ENCODE assay signal across 8 cellular contexts in genomic region chr6:43667245-43668150, GRCh38. TPM values are rescaled to one million over a fixed set of nuclear protein-coding genes. Genes with fewer than 3 reads are reported as not detected.
DNase-seq lines count a peak whose midpoint lies in the region; ATAC-seq, FAIRE-seq and TF ChIP-seq lines count a peak whose summit lies in the region.

No MANE protein-coding gene starts in this region.

- no peaks in the 10 kb centered on the region for H3K9me3 Mint-ChIP-seq in CD4-positive, alpha-beta memory T cell

- no peak for TF ChIP-seq EP300 in sigmoid colon (IDR thresholded peaks at IDR 0.05)

- TF ChIP-seq POLR2A in H54 (IDR thresholded peaks at IDR 0.05; ENCODE audit: low read depth, low read length) (0 out of 2 replicates have a peak, but pooled peaks have one; percentile 5), sigmoid colon (IDR thresholded peaks at IDR 0.05) (no peak)

- H3K27me3 Mint-ChIP-seq in CD4-positive, alpha-beta memory T cell = no peaks in the 10 kb centered on the region

- H3K9me3 ChIP-seq in CD4-positive, alpha-beta memory T cell (ENCODE audit: control insufficient read depth in 1 of 2, low read length in 2 of 2) = no peaks in the 10 kb centered on the region
- no peaks in the 10 kb centered on the region for H3K9me3 ChIP-seq in sigmoid colon

- H3K4me1 ChIP-seq in CD4-positive, alpha-beta memory T cell (ENCODE audit: insufficient read depth, low read length) = peaks cover 26% of the 10 kb centered on the region
- H3K4me1 ChIP-seq in sigmoid colon = peaks cover 0 to 37% (median 34%) of the 10 kb centered on the region in 4 donors

- POLR2A ChIA-PET in CD4-positive, alpha-beta memory T cell (lab: Charles Lee; ENCODE audit: partially characterized antibody) = interaction anchor here (0.9 to 1.3 kb wide), 4 partner anchors 18 to 38 kb away, joined by 3 to 5 read pairs (median 4); partner anchors contain the start of genes GTPBP2 and MAD2L1BP

- no peak for FAIRE-seq in H54 (lab: Jason Lieb, UNC)

- peaks cover 5% of the 10 kb centered on the region for H3K36me3 ChIP-seq in CD4-positive, alpha-beta memory T cell (ENCODE audit: insufficient read depth, low read length)
- H3K36me3 ChIP-seq in sigmoid colon = peaks cover 0 to 21% (median 13%) of the 10 kb centered on the region in 4 donors

- ATAC-seq in GM18870 (IDR thresholded peaks at IDR 0.05; ENCODE audit: unreplicated experiment) = no peak

- H3K27ac ChIP-seq in CD4-positive, alpha-beta memory T cell (ENCODE audit: low read depth, low read length) = no peak overlapping the region
- no peak overlapping the region for H3K27ac ChIP-seq in sigmoid colon

- DNase-seq in CD4-positive, alpha-beta memory T cell = peak; percentile 72 to 80 (median 73)
- DNase-seq in H54 (ENCODE audit: insufficient read length, low spot score) = peak; percentile 88
- DNase-seq in NCI-H1694 treated with DMSO at 0.1 percent for 48 hours (lab: John Stamatoyannopoulos, UW) = peak; percentile 39
- DNase-seq in T-helper 9 cell = peak; percentile 79
- peak; percentile 34 for DNase-seq in astrocyte of the cerebellum (ENCODE audit: low read depth)
- DNase-seq in hepatic stellate cell (ENCODE audit: low spot score) = peak; percentile 77
- peak; percentile 88 for DNase-seq in sigmoid colon

- peak overlapping the region in 4 of 7 donors; percentile 15 to 86 (median 52) for H3K27ac Mint-ChIP-seq in CD4-positive, alpha-beta memory T cell

- intact Hi-C loops in CD4-positive, alpha-beta memory T cell (cut with micrococcal nuclease) = loop anchor here (1.0 to 2.0 kb wide), 3 partner anchors 105 to 412 kb away; no protein-coding TSS in a partner anchor
- intact Hi-C loops in sigmoid colon (cut with DNase I) = loop anchor here (1.0 to 2.0 kb wide), 2 partner anchors 101 to 412 kb away; no protein-coding TSS in a partner anchor

- peak overlapping the region in 6 of 8 donors; percentile 46 to 78 (median 64) for H3K4me3 Mint-ChIP-seq in CD4-positive, alpha-beta memory T cell

- WGBS in sigmoid colon, 2 donors = 13 to 16% methylated on average over 16 of the region's 16 CpGs

- CTCF ChIA-PET in CD4-positive, alpha-beta memory T cell (lab: Charles Lee; ENCODE audit: partially characterized antibody) = interaction anchor here (0.7 to 6.9 kb wide), 21 partner anchors 8 to 413 kb away, joined by 3 to 79 read pairs (median 5); partner anchors contain the start of genes MAD2L1BP, MRPS18A, RSPH9 and VEGFA

- H3K4me1 Mint-ChIP-seq in CD4-positive, alpha-beta memory T cell = peaks cover 11 to 19% (median 15%) of the 10 kb centered on the region in 4 donors

- in situ Hi-C loops in astrocyte of the cerebellum (cut with HindIII; ENCODE audit: low sequenced_read_pairs) = no loop called here

- H3K36me3 Mint-ChIP-seq in CD4-positive, alpha-beta memory T cell = peaks cover 0 to 22% of the 10 kb centered on the region in 2 donors

- TF ChIP-seq CTCF in astrocyte of the cerebellum (IDR thresholded peaks at IDR 0.05; ENCODE audit: low read depth, low read length, missing control alignments) = peak; percentile 97
- peak; percentile 86 to 97 (median 92) for TF ChIP-seq CTCF in sigmoid colon (IDR thresholded peaks at IDR 0.05)

- no peaks in the 10 kb centered on the region for H3K27me3 ChIP-seq in CD4-positive, alpha-beta memory T cell (ENCODE audit: insufficient read depth, low read length)
- H3K27me3 ChIP-seq in sigmoid colon = no peaks in the 10 kb centered on the region

- H3K4me3 ChIP-seq in CD4-positive, alpha-beta memory T cell (ENCODE audit: low read length in 2 of 2) = no peak overlapping the region
- H3K4me3 ChIP-seq in astrocyte of the cerebellum (ENCODE audit: low read depth, low read length) (no peak overlapping the region), sigmoid colon (peak overlapping the region in 2 of 4 donors; percentile 1 to 13)

RNA-seq across cellular contexts. Expression of gene MRPS18A, which starts 20.1 kb away (rescaled TPM):
- total RNA-seq in CD4-positive, alpha-beta memory T cell = 10 to 100 TPM; 31.3 to 32.4 TPM
- polyA plus RNA-seq in CD4-positive, alpha-beta memory T cell = 10 to 100 TPM; 62.6 to 86.1 TPM
- 10 to 100 TPM; 28.8 to 43.9 (median 34.1) TPM for total RNA-seq in sigmoid colon
- 10 to 100 TPM; 72.1 to 93.2 (median 90.2) TPM for polyA plus RNA-seq in sigmoid colon

RNA-seq across cellular contexts. Expression of gene RSPH9, which starts 22.7 kb away (rescaled TPM):
- not detected for total RNA-seq in CD4-positive, alpha-beta memory T cell
- polyA plus RNA-seq in CD4-positive, alpha-beta memory T cell = 1 to 10 TPM in 1 of 2 donors, under 1 TPM in 1; 0.71 to 1.3 TPM
- total RNA-seq in sigmoid colon = under 1 TPM in 3 of 4 donors, not detected in 1; under 0.01 to 0.68 (median 0.16) TPM
- under 1 TPM; 0.25 to 0.60 (median 0.46) TPM for polyA plus RNA-seq in sigmoid colon

RNA-seq across cellular contexts. Expression of gene MAD2L1BP, which starts 31.9 kb away (rescaled TPM):
- 10 to 100 TPM; 31.7 to 33.0 TPM for total RNA-seq in CD4-positive, alpha-beta memory T cell
- polyA plus RNA-seq in CD4-positive, alpha-beta memory T cell = 10 to 100 TPM; 23.6 to 25.1 TPM
- total RNA-seq in sigmoid colon = 10 to 100 TPM; 13.0 to 32.3 (median 29.8) TPM
- 10 to 100 TPM; 41.9 to 68.7 (median 49.2) TPM for polyA plus RNA-seq in sigmoid colon

RNA-seq across cellular contexts. Expression of gene GTPBP2, which starts 38.4 kb away (rescaled TPM):
- 10 to 100 TPM; 82.3 to 85.0 TPM for total RNA-seq in CD4-positive, alpha-beta memory T cell
- polyA plus RNA-seq in CD4-positive, alpha-beta memory T cell = 1 to 10 TPM in 1 of 2 donors, under 1 TPM in 1; 0.83 to 3.7 TPM
- total RNA-seq in sigmoid colon = 10 to 100 TPM; 26.8 to 36.6 (median 32.5) TPM
- 10 to 100 TPM; 44.4 to 71.0 (median 70.5) TPM for polyA plus RNA-seq in sigmoid colon

Comparison
In these comparisons a context has a peak if more than half of its experiments do, and no peak if none do; other contexts are left out.
1. DNase-seq: peak in every context shown above with its lines; median percentile 88 in H54; 88 in sigmoid colon; 79 in T-helper 9 cell; 77 in hepatic stellate cell; 73 in CD4-positive, alpha-beta memory T cell; 39 in NCI-H1694 treated with DMSO at 0.1 percent for 48 hours; 34 in astrocyte of the cerebellum.